12 cellular contexts compared by ENCODE assay signal in the genomic region with DNA sequence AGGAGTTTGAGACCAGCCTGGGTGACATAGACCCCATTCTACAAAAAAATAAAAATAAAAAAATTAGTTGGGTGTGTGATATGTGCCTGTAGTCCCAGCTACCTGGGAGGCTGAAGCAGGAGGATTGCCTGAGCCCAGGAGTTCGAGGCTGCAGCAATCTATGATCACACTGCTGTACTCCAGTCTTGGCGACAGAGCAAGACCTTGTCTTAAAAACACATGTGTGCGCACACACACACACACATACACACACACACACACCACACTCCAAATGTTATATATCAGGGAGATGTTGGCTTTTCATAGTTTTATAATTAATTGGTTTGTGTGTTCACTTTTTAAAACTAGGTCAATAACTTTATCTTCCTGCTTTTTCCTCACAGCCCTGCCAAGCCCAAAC.
DNase-seq lines count a peak whose midpoint lies in the region; ATAC-seq, FAIRE-seq and TF ChIP-seq lines count a peak whose summit lies in the region.
"Had no signal": no experiment of that assay in that cellular context is flagged by ENCODE, and none has a peak within 500 bp of the region (broad histone marks: within the 10 kb centered on the region; RNA-seq: fewer than 3 reads in every experiment).

No MANE protein-coding gene starts in this region.

- H3K27ac Mint-ChIP-seq in CD4-positive, alpha-beta memory T cell, result peak overlapping the region; percentile 94 to 98 (median 98)
- H3K27ac Mint-ChIP-seq in astrocyte (ENCODE audit: unreplicated experiment) (peak overlapping the region; percentile 78), natural killer cell (peak overlapping the region; percentile 91 to 95)

- H4K12ac ChIP-seq in trophoblast cell (ENCODE audit: low read depth, low read length), result no peak overlapping the region

- peaks cover 11% of the 10 kb centered on the region for H4K20me1 ChIP-seq in Loucy (ENCODE audit: insufficient read depth, low read length, poor library complexity, severe bottlenecking)
- no peaks in the 10 kb centered on the region for H4K20me1 ChIP-seq in astrocyte (ENCODE audit: insufficient read depth, low read length)

- no peak for ATAC-seq in natural killer cell
- no peak for ATAC-seq in GM21723 (IDR thresholded peaks at IDR 0.05; ENCODE audit: unreplicated experiment)

- H3K4me2 ChIP-seq in Loucy (ENCODE audit: low read depth, low read length, poor library complexity, severe bottlenecking) (peak overlapping the region; percentile 92), astrocyte (ENCODE audit: low read length) (peak overlapping the region; percentile 74), trophoblast cell (ENCODE audit: low read length) (no peak overlapping the region)

- POLR2A ChIA-PET in CD4-positive, alpha-beta memory T cell (lab: Charles Lee; ENCODE audit: partially characterized antibody), result interaction anchor here (1.4 to 9.7 kb wide), 6 partner anchors 7 to 526 kb away, joined by 4 to 346 read pairs (median 54); no protein-coding TSS in a partner anchor

- no peaks in the 10 kb centered on the region for H3K79me1 ChIP-seq in trophoblast cell (ENCODE audit: low read length)

- no peaks in the 10 kb centered on the region for H3K9me3 ChIP-seq in CD4-positive, alpha-beta memory T cell (ENCODE audit: control insufficient read depth in 1 of 2, low read length in 2 of 2)
- H3K9me3 ChIP-seq in Loucy (ENCODE audit: insufficient read depth, low read depth, low read length) (no peaks in the 10 kb centered on the region), astrocyte (ENCODE audit: insufficient read depth, low read depth, low read length) (no peaks in the 10 kb centered on the region), trophoblast cell (ENCODE audit: insufficient read depth, low read depth, low read length) (no peaks in the 10 kb centered on the region)
- H3K9me3 ChIP-seq: colonic mucosa had no signal

- no peaks in the 10 kb centered on the region for H3K9me3 Mint-ChIP-seq in CD4-positive, alpha-beta memory T cell
- H3K9me3 Mint-ChIP-seq in astrocyte (ENCODE audit: unreplicated experiment) (no peaks in the 10 kb centered on the region), natural killer cell (no peaks in the 10 kb centered on the region)

- H3K36me3 ChIP-seq in CD4-positive, alpha-beta memory T cell (ENCODE audit: insufficient read depth, low read length), result no peaks in the 10 kb centered on the region
- H3K36me3 ChIP-seq in Loucy (ENCODE audit: insufficient read depth, low read length), result no peaks in the 10 kb centered on the region
- no peaks in the 10 kb centered on the region for H3K36me3 ChIP-seq in astrocyte (ENCODE audit: insufficient read depth, low read length)
- no peaks in the 10 kb centered on the region for H3K36me3 ChIP-seq in trophoblast cell (ENCODE audit: control insufficient read depth in 1 of 2, insufficient read depth in 2 of 2, low read length in 2 of 2)
- H3K36me3 ChIP-seq: colonic mucosa had no signal

- H3K4me1 ChIP-seq in CD4-positive, alpha-beta memory T cell (ENCODE audit: insufficient read depth, low read length), result peaks cover 68% of the 10 kb centered on the region
- H3K4me1 ChIP-seq in Loucy (ENCODE audit: insufficient read depth, low read length, poor library complexity, severe bottlenecking), result peaks cover 69% of the 10 kb centered on the region
- peaks cover 16% of the 10 kb centered on the region for H3K4me1 ChIP-seq in astrocyte (ENCODE audit: insufficient read depth, low read length)
- H3K4me1 ChIP-seq in trophoblast cell (ENCODE audit: control insufficient read depth in 1 of 2, insufficient read depth in 2 of 2, low read length in 2 of 2), result no peaks in the 10 kb centered on the region

- H2BK5ac ChIP-seq in trophoblast cell (ENCODE audit: low read depth, low read length, poor library complexity), result no peak overlapping the region

- no peak overlapping the region for H2AK5ac ChIP-seq in trophoblast cell (ENCODE audit: low read length)

- no peak for FAIRE-seq in astrocyte (lab: Jason Lieb, UNC)

- no peak overlapping the region for H3K23ac ChIP-seq in trophoblast cell (ENCODE audit: low read length)

- no peaks in the 10 kb centered on the region for H3K27me3 Mint-ChIP-seq in CD4-positive, alpha-beta memory T cell
- peaks cover 8% of the 10 kb centered on the region for H3K27me3 Mint-ChIP-seq in astrocyte (ENCODE audit: low read depth, unreplicated experiment)
- no peaks in the 10 kb centered on the region for H3K27me3 Mint-ChIP-seq in natural killer cell (ENCODE audit: low read depth in 2 of 2)

- no peak overlapping the region for H3K18ac ChIP-seq in trophoblast cell (ENCODE audit: low read length)

- H3K79me2 ChIP-seq in Loucy (ENCODE audit: insufficient read depth, low read length) (peaks cover 58% of the 10 kb centered on the region), astrocyte (ENCODE audit: insufficient read depth, low read length) (no peaks in the 10 kb centered on the region), trophoblast cell (ENCODE audit: control insufficient read depth, insufficient read depth, low read length, poor library complexity) (no peaks in the 10 kb centered on the region)

- H3F3A ChIP-seq in Loucy (ENCODE audit: low read depth), result peaks cover 15% of the 10 kb centered on the region

- intact Hi-C loops in CD4-positive, alpha-beta memory T cell (cut with micrococcal nuclease), result no loop called here
- intact Hi-C loops in natural killer cell (cut with micrococcal nuclease), result no loop called here

- CTCF ChIA-PET in CD4-positive, alpha-beta memory T cell (lab: Charles Lee; ENCODE audit: partially characterized antibody), result interaction anchor here (1.2 to 1.7 kb wide), 2 partner anchors 36 to 69 kb away, joined by 3 read pairs; no protein-coding TSS in a partner anchor

- peaks cover 39 to 78% (median 55%) of the 10 kb centered on the region in 4 donors for H3K4me1 Mint-ChIP-seq in CD4-positive, alpha-beta memory T cell
- H3K4me1 Mint-ChIP-seq in astrocyte (ENCODE audit: low read depth, unreplicated experiment) (peaks cover 20% of the 10 kb centered on the region), natural killer cell (peaks cover 57 to 74% of the 10 kb centered on the region in 2 donors)

- no peak overlapping the region for H3K14ac ChIP-seq in trophoblast cell (ENCODE audit: low read length)

- H4K91ac ChIP-seq in trophoblast cell (ENCODE audit: low read depth, low read length), result no peak overlapping the region

- H4K8ac ChIP-seq in trophoblast cell (ENCODE audit: low read depth, low read length), result no peak overlapping the region

- no peak overlapping the region for H3K4ac ChIP-seq in trophoblast cell (ENCODE audit: low read depth, low read length)

- H2AFZ ChIP-seq in Loucy (ENCODE audit: low read length) (no peak overlapping the region), astrocyte (ENCODE audit: low read depth, low read length) (peak overlapping the region; percentile 7), trophoblast cell (ENCODE audit: insufficient read depth, low read length, poor library complexity) (no peak overlapping the region)

- peak overlapping the region; percentile 58 to 61 for H3K4me3 ChIP-seq in CD4-positive, alpha-beta memory T cell (ENCODE audit: low read length in 2 of 2)
- peak overlapping the region; percentile 73 for H3K4me3 ChIP-seq in Loucy (ENCODE audit: low read length, poor library complexity, severe bottlenecking)
- no peak overlapping the region for H3K4me3 ChIP-seq in astrocyte (ENCODE audit: insufficient read depth, low read depth, low read length)
- no peak overlapping the region for H3K4me3 ChIP-seq in trophoblast cell (ENCODE audit: low read depth, low read length)
- H3K4me3 ChIP-seq: colonic mucosa, lung had no signal

- H3K36me3 Mint-ChIP-seq in CD4-positive, alpha-beta memory T cell, result peaks cover 3 to 20% of the 10 kb centered on the region in 2 donors
- H3K36me3 Mint-ChIP-seq in astrocyte (ENCODE audit: low read depth, unreplicated experiment), result no peaks in the 10 kb centered on the region
- no peaks in the 10 kb centered on the region for H3K36me3 Mint-ChIP-seq in natural killer cell

- peak overlapping the region; percentile 78 for H3K27ac ChIP-seq in CD4-positive, alpha-beta memory T cell (ENCODE audit: low read depth, low read length)
- peak overlapping the region; percentile 80 for H3K27ac ChIP-seq in astrocyte (ENCODE audit: low read depth, low read length)
- no peak overlapping the region for H3K27ac ChIP-seq in trophoblast cell (ENCODE audit: low read depth, low read length)

- no peak for TF ChIP-seq CTCF in Loucy (conservative IDR thresholded peaks at IDR 0.05; ENCODE audit: low read length)
- TF ChIP-seq CTCF in astrocyte (IDR thresholded peaks at IDR 0.05; ENCODE audit: insufficient read depth, low read depth, low read length), result no peak
- no peak for TF ChIP-seq CTCF in natural killer cell (IDR thresholded peaks at IDR 0.05)

- H3K9ac ChIP-seq in Loucy (ENCODE audit: low read depth, low read length, poor library complexity, severe bottlenecking) (peak overlapping the region; percentile 59), astrocyte (ENCODE audit: low read length) (peak overlapping the region; percentile 44), trophoblast cell (ENCODE audit: low read length) (no peak overlapping the region)

- H3K27me3 ChIP-seq in CD4-positive, alpha-beta memory T cell (ENCODE audit: insufficient read depth, low read length), result no peaks in the 10 kb centered on the region
- H3K27me3 ChIP-seq in Loucy (ENCODE audit: insufficient read depth, low read length, poor library complexity, severe bottlenecking) (no peaks in the 10 kb centered on the region), astrocyte (ENCODE audit: insufficient read depth, low read length) (no peaks in the 10 kb centered on the region), trophoblast cell (ENCODE audit: insufficient read depth, low read length) (no peaks in the 10 kb centered on the region)
- H3K27me3 ChIP-seq: colonic mucosa had no signal

- no peak for DNase-seq in CD4-positive, alpha-beta memory T cell
- DNase-seq in astrocyte (ENCODE audit: low read depth) (no peak), natural killer cell (no peak), trophoblast cell (no peak), COLO668 (lab: John Stamatoyannopoulos, UW; ENCODE audit: unreplicated experiment) (no peak), middle frontal gyrus (ENCODE audit: extremely low spot score, low spot score) (no peak)
- DNase-seq: colonic mucosa, head of caudate nucleus, NCI-H345 had no signal

- H2BK120ac ChIP-seq in trophoblast cell (ENCODE audit: insufficient read depth, low read length, poor library complexity), result no peak overlapping the region

- no peaks in the 10 kb centered on the region for H3K9me2 ChIP-seq in Loucy (replicated peaks; ENCODE audit: low read depth, low read length)

- no CpG with 5 or more reads among the region's 3 CpGs for WGBS in trophoblast cell (ENCODE audit: extremely low coverage, insufficient coverage, insufficient read length)

- peak overlapping the region; percentile 92 to 98 (median 94) for H3K4me3 Mint-ChIP-seq in CD4-positive, alpha-beta memory T cell
- H3K4me3 Mint-ChIP-seq in astrocyte (ENCODE audit: unreplicated experiment), result no peak overlapping the region
- peak overlapping the region; percentile 94 for H3K4me3 Mint-ChIP-seq in natural killer cell

- H2BK12ac ChIP-seq in trophoblast cell (ENCODE audit: low read length), result no peak overlapping the region

Comparison
In these comparisons a context has a peak if more than half of its experiments do, and no peak if none do; other contexts are left out.
1. H3K4me3 ChIP-seq: peak in CD4-positive, alpha-beta memory T cell (2 of 2) and Loucy (single experiment); none in astrocyte (single experiment) and trophoblast cell (single experiment).
2. Peak in every context shown above with its lines, with median percentiles within 50 percentile points of each other: H3K27ac Mint-ChIP-seq.